8 cellular contexts compared by ENCODE assay signal in genomic region chr1:26537951-26538352, GRCh38. TPM values are rescaled to one million over a fixed set of nuclear protein-coding genes. Genes with fewer than 3 reads are reported as not detected.
DNase-seq lines count a peak whose midpoint lies in the region; ATAC-seq and TF ChIP-seq lines count a peak whose summit lies in the region.

No MANE protein-coding gene starts in this region.

- no peaks in the 10 kb centered on the region for H3K27me3 Mint-ChIP-seq in activated naive CD4-positive, alpha-beta T cell treated with anti-CD3 and anti-CD28 coated beads, Interleukin-2, amount 50 U/mL, for 24 hours

- no peaks in the 10 kb centered on the region for H3K27me3 ChIP-seq in ovary

- H3K36me3 Mint-ChIP-seq in activated naive CD4-positive, alpha-beta T cell treated with anti-CD3 and anti-CD28 coated beads, Interleukin-2, amount 50 U/mL, for 24 hours: no peaks in the 10 kb centered on the region

- DNase-seq in activated naive CD4-positive, alpha-beta T cell treated with Interleukin-2 at 50 U/mL for 16 hours: no peak
- DNase-seq in OCI-M1 (lab: John Stamatoyannopoulos, UW) (peak; percentile 63), epithelial cell of prostate (ENCODE audit: low read depth, low spot score) (no peak), retinal pigment epithelial cell (ENCODE audit: low read depth) (no peak), ovary (no peak)
- no peak for DNase-seq in stimulated activated CD4-positive, alpha-beta T cell treated with anti-CD3 and anti-CD28 coated beads, Interleukin-12 subunit alpha, Interleukin-12 subunit beta, amount 100 ng/mL, for 4 hours

- H3K27ac Mint-ChIP-seq in activated naive CD4-positive, alpha-beta T cell treated with anti-CD3 and anti-CD28 coated beads, Interleukin-2, amount 50 U/mL, for 24 hours: peak overlapping the region; percentile 79

- TF ChIP-seq CTCF in retinal pigment epithelial cell (conservative IDR thresholded peaks at IDR 0.05; ENCODE audit: low read depth, low read length) (peak; percentile 38), ovary (IDR thresholded peaks at IDR 0.05) (no peak)

- no peaks in the 10 kb centered on the region for H3K9me3 Mint-ChIP-seq in activated naive CD4-positive, alpha-beta T cell treated with anti-CD3 and anti-CD28 coated beads, Interleukin-2, amount 50 U/mL, for 24 hours

- H3K9me3 ChIP-seq in ovary: no peaks in the 10 kb centered on the region

- peak overlapping the region; percentile 30 for H3K4me3 Mint-ChIP-seq in activated naive CD4-positive, alpha-beta T cell treated with anti-CD3 and anti-CD28 coated beads, Interleukin-2, amount 50 U/mL, for 24 hours

- ATAC-seq in GM21825 (IDR thresholded peaks at IDR 0.05; ENCODE audit: unreplicated experiment): no peak

- no peaks in the 10 kb centered on the region for H3K36me3 ChIP-seq in ovary

- peaks cover 3% of the 10 kb centered on the region for H3K4me1 ChIP-seq in ovary (ENCODE audit: insufficient read depth)

- H3K4me3 ChIP-seq in retinal pigment epithelial cell (ENCODE audit: low read length) (no peak overlapping the region), ovary (no peak overlapping the region)

- no peak for TF ChIP-seq POLR2A in ovary (IDR thresholded peaks at IDR 0.05)

- WGBS in ovary, 3 donors: 36 to 67% (median 62%) methylated on average over 2 of the region's 2 CpGs

- TF ChIP-seq EP300 in ovary (IDR thresholded peaks at IDR 0.05): no peak

- peaks cover 75% of the 10 kb centered on the region for H3K4me1 Mint-ChIP-seq in activated naive CD4-positive, alpha-beta T cell treated with anti-CD3 and anti-CD28 coated beads, Interleukin-2, amount 50 U/mL, for 24 hours

- H3K27ac ChIP-seq in epithelial cell of prostate (peak overlapping the region; percentile 42), ovary (no peak overlapping the region)

- intact Hi-C loops in ovary (cut with DNase I): no loop called here

RNA-seq across cellular contexts. Expression of gene RPS6KA1, which starts 8.4 kb away (rescaled TPM):
- total RNA-seq in ovary: 10 to 100 TPM in 1 of 7 donors, 1 to 10 TPM in 6; 3.2 to 18.8 (median 5.2) TPM
- polyA plus RNA-seq in ovary: 10 to 100 TPM in 1 of 2 donors, 1 to 10 TPM in 1; 2.2 to 11.2 TPM
